In genomic region chr1:62424412-62424811, GRCh38 we compare ENCODE assay signal across 1 cellular context.
A peak's percentile ranks its signal among the peaks of the same experiment; 100 is the strongest.
TF ChIP-seq lines count a peak whose summit lies in the region.

No MANE protein-coding gene starts in this region.

TF ChIP-seq in HepG2, 621 proteins besides CTCF, POLR2A, EP300 and RAD21 (continues in another document):
- TF ChIP-seq POLR2AphosphoS5 (IDR thresholded peaks at IDR 0.05; ENCODE audit: low read depth, low read length) = peak; percentile 51
- no peak for TF ChIP-seq BCL6 (CRISPR knock-in tag; IDR thresholded peaks at IDR 0.05)
- no peak for TF ChIP-seq MIER2 (CRISPR knock-in tag; IDR thresholded peaks at IDR 0.05)
- no peak for TF ChIP-seq HNF1B (CRISPR knock-in tag; IDR thresholded peaks at IDR 0.05)
- 0 out of 2 replicates have a peak, but pooled peaks have one; percentile 11 for TF ChIP-seq KDM2A (CRISPR knock-in tag; IDR thresholded peaks at IDR 0.05; ENCODE audit: borderline replicate concordance, low read depth)
- 0 out of 2 replicates have a peak, but pooled peaks have one; percentile 11 for TF ChIP-seq ZNF761 (CRISPR knock-in tag; conservative IDR thresholded peaks at IDR 0.05)
- 0 out of 2 replicates have a peak, but pooled peaks have one; percentile 1 for TF ChIP-seq CREM (IDR thresholded peaks at IDR 0.05)
- TF ChIP-seq CREM (CRISPR knock-in tag; IDR thresholded peaks at IDR 0.05) = no peak
- no peak for TF ChIP-seq CREB1 (IDR thresholded peaks at IDR 0.05)
- peak; percentile 38; the same call in 1 of the 2 replicates for TF ChIP-seq CREB1 (CRISPR knock-in tag; IDR thresholded peaks at IDR 0.05)
- TF ChIP-seq MAZ (IDR thresholded peaks at IDR 0.05; ENCODE audit: borderline replicate concordance, low read depth, low read length) = 0 out of 2 replicates have a peak, but pooled peaks have one; percentile 20
- no peak for TF ChIP-seq MAZ (CRISPR knock-in tag; IDR thresholded peaks at IDR 0.05; ENCODE audit: low read depth)
- TF ChIP-seq JUND (CRISPR knock-in tag; IDR thresholded peaks at IDR 0.05) = peak; percentile 42; the same call in 1 of the 2 replicates
- 0 out of 2 replicates have a peak, but pooled peaks have one; percentile 29 for TF ChIP-seq HINFP (CRISPR knock-in tag; IDR thresholded peaks at IDR 0.05; ENCODE audit: low read depth)
- TF ChIP-seq ARNTL (CRISPR knock-in tag; IDR thresholded peaks at IDR 0.05) = 0 out of 2 replicates have a peak, but pooled peaks have one; percentile 9
- TF ChIP-seq ELK4 (CRISPR knock-in tag; IDR thresholded peaks at IDR 0.05; ENCODE audit: borderline replicate concordance) = no peak
- no peak for TF ChIP-seq USF2 (IDR thresholded peaks at IDR 0.05; ENCODE audit: low read depth, low read length)
- 0 out of 2 replicates have a peak, but pooled peaks have one; percentile 11 for TF ChIP-seq USF2 (CRISPR knock-in tag; IDR thresholded peaks at IDR 0.05; ENCODE audit: borderline replicate concordance)
- no peak for TF ChIP-seq ZXDC (CRISPR knock-in tag; IDR thresholded peaks at IDR 0.05)
- peak; percentile 34 for TF ChIP-seq TAF1 (CRISPR knock-in tag; IDR thresholded peaks at IDR 0.05)
- TF ChIP-seq CREBL2 (CRISPR knock-in tag; IDR thresholded peaks at IDR 0.05; ENCODE audit: borderline replicate concordance) = no peak
- 0 out of 2 replicates have a peak, but pooled peaks have one; percentile 20 for TF ChIP-seq ATF3 (CRISPR knock-in tag; IDR thresholded peaks at IDR 0.05)
- TF ChIP-seq DRAP1 (CRISPR knock-in tag; IDR thresholded peaks at IDR 0.05) = peak; percentile 61; the same call in 1 of the 2 replicates
- TF ChIP-seq TGIF2 (CRISPR knock-in tag; IDR thresholded peaks at IDR 0.05) = no peak
- TF ChIP-seq CHD4 (IDR thresholded peaks at IDR 0.05; ENCODE audit: borderline replicate concordance, low read length) = 0 out of 2 replicates have a peak, but pooled peaks have one; percentile 7
- TF ChIP-seq NFYC (CRISPR knock-in tag; IDR thresholded peaks at IDR 0.05) = peak; percentile 30; the same call in 1 of the 2 replicates
- TF ChIP-seq ZNF180 (CRISPR knock-in tag; IDR thresholded peaks at IDR 0.05; ENCODE audit: borderline replicate concordance, low read depth) = no peak
- 0 out of 2 replicates have a peak, but pooled peaks have one; percentile 64 for TF ChIP-seq PATZ1 (CRISPR knock-in tag; IDR thresholded peaks at IDR 0.05)
- 0 out of 2 replicates have a peak, but pooled peaks have one; percentile 2 for TF ChIP-seq IKZF5 (CRISPR knock-in tag; IDR thresholded peaks at IDR 0.05)
- TF ChIP-seq ZFP36L2 (CRISPR knock-in tag; IDR thresholded peaks at IDR 0.05) = no peak
- 0 out of 2 replicates have a peak, but pooled peaks have one; percentile 7 for TF ChIP-seq DNMT3B (CRISPR knock-in tag; conservative IDR thresholded peaks at IDR 0.05)
- peak; percentile 21; the same call in 1 of the 2 replicates for TF ChIP-seq HNF1A (IDR thresholded peaks at IDR 0.05; ENCODE audit: low read depth)
- TF ChIP-seq HNF1A (CRISPR knock-in tag; IDR thresholded peaks at IDR 0.05; ENCODE audit: borderline replicate concordance) = no peak
- TF ChIP-seq CEBPG (CRISPR knock-in tag; IDR thresholded peaks at IDR 0.05) = peak; percentile 21; the same call in 1 of the 2 replicates
- no peak for TF ChIP-seq IRF2 (CRISPR knock-in tag; IDR thresholded peaks at IDR 0.05)
- TF ChIP-seq SOX5 (CRISPR knock-in tag; IDR thresholded peaks at IDR 0.05; ENCODE audit: borderline replicate concordance) = peak; percentile 18; the same call in 1 of the 2 replicates
- TF ChIP-seq ZBTB37 (CRISPR knock-in tag; IDR thresholded peaks at IDR 0.05) = no peak
- no peak for TF ChIP-seq ZNF691 (CRISPR knock-in tag; IDR thresholded peaks at IDR 0.05; ENCODE audit: borderline replicate concordance, low read depth)
